10 cellular contexts compared by ENCODE assay signal in the genomic region with DNA sequence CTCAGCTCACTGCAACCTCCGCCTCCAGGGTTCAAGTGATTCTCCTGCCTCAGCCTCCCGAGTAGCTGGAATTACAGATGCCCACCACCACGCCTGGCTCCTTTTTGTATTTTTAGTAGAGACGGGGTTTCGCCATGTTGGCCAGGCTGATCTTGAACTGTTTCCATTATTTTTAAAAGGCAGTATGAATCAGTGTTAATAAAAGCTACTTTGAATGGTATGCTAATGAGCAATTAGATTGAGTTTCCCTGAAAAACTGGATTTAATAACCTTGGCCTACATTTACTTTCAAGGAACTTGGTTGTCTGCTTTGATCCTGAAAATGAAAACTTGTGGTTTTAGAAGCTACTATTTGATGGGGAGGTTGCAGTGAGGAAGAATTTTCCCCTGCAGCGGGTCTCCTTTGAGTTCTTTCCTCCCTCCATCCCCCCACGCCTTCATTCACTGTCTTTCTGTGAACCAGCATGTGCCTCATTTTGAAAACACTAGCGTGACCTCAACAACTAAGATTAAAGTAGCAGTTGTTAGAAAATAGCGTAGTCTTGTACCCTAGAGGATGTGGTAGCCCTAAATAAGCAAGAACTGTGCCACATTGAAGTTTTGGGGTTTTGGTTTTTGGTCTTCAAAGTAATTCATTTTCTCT. TPM values are rescaled to one million over a fixed set of nuclear protein-coding genes. Genes with fewer than 3 reads are reported as not detected.
DNase-seq lines count a peak whose midpoint lies in the region; ATAC-seq, FAIRE-seq and TF ChIP-seq lines count a peak whose summit lies in the region.
"Had no signal": no experiment of that assay in that cellular context is flagged by ENCODE, and none has a peak within 500 bp of the region (broad histone marks: within the 10 kb centered on the region; RNA-seq: fewer than 3 reads in every experiment).

No MANE protein-coding gene starts in this region.

- no peak for TF ChIP-seq CTCF in neural progenitor cell (IDR thresholded peaks at IDR 0.05)

- ATAC-seq in HG02642 (IDR thresholded peaks at IDR 0.05; ENCODE audit: poor library complexity, unreplicated experiment), result peak; percentile 54
- no peak for ATAC-seq in GM19035 (IDR thresholded peaks at IDR 0.05; ENCODE audit: unreplicated experiment)
- ATAC-seq in GM21526 (IDR thresholded peaks at IDR 0.05; ENCODE audit: low FRiP score, unreplicated experiment), result no peak

- H3K9me3 Mint-ChIP-seq in activated CD4-positive, alpha-beta T cell treated with anti-CD3 and anti-CD28 coated beads, Interleukin-2, amount 10 ng/mL, durations not matched to agents 24 days and 14 days, result peaks cover 6% of the 10 kb centered on the region
- no peaks in the 10 kb centered on the region for H3K9me3 Mint-ChIP-seq in neural progenitor cell
- H3K9me3 Mint-ChIP-seq: mesothelial cell of epicardium had no signal

- no peak overlapping the region for H3K4me3 ChIP-seq in neural progenitor cell

- H3K36me3 Mint-ChIP-seq in activated CD4-positive, alpha-beta T cell treated with anti-CD3 and anti-CD28 coated beads, Interleukin-2, amount 10 ng/mL, durations not matched to agents 24 days and 14 days (ENCODE audit: low read depth), result peaks cover 4% of the 10 kb centered on the region
- no peaks in the 10 kb centered on the region for H3K36me3 Mint-ChIP-seq in neural progenitor cell
- H3K36me3 Mint-ChIP-seq: mesothelial cell of epicardium had no signal

- no peak for DNase-seq in GM12892 (ENCODE audit: insufficient read length)
- peak; percentile 91 for DNase-seq in activated CD4-positive, alpha-beta T cell treated with anti-CD3 and anti-CD28 coated beads, Interleukin-2, amount 10 ng/mL, durations not matched to agents 24 days and 14 days
- no peak for DNase-seq in neural progenitor cell (ENCODE audit: low spot score)
- no peak for DNase-seq in ACHN
- no peak for DNase-seq in GM19240 (ENCODE audit: insufficient read length, low spot score)

- H3F3A ChIP-seq in neural progenitor cell (ENCODE audit: low read depth), result no peaks in the 10 kb centered on the region

- peak overlapping the region; percentile 95 for H2AFZ ChIP-seq in neural progenitor cell (replicated peaks)

- peak overlapping the region; percentile 61 for H3K27ac Mint-ChIP-seq in activated CD4-positive, alpha-beta T cell treated with anti-CD3 and anti-CD28 coated beads, Interleukin-2, amount 10 ng/mL, durations not matched to agents 24 days and 14 days
- H3K27ac Mint-ChIP-seq in neural progenitor cell, result peak overlapping the region; percentile 69
- H3K27ac Mint-ChIP-seq: mesothelial cell of epicardium had no signal

- H3K4me1 Mint-ChIP-seq in activated CD4-positive, alpha-beta T cell treated with anti-CD3 and anti-CD28 coated beads, Interleukin-2, amount 10 ng/mL, durations not matched to agents 24 days and 14 days, result peaks cover 36% of the 10 kb centered on the region
- peaks cover 7% of the 10 kb centered on the region for H3K4me1 Mint-ChIP-seq in neural progenitor cell

- in situ Hi-C loops in ACHN (cut with HindIII; ENCODE audit: low pct_ligation_motif_present, low pct_unique_long_range_greater_than_20kb, low sequenced_read_pairs), result no loop called here

- peak overlapping the region; percentile 40 for H3K4me2 ChIP-seq in neural progenitor cell

- H3K9ac ChIP-seq in neural progenitor cell, result no peak overlapping the region

- no peak for TF ChIP-seq POLR2A in GM12892 (IDR thresholded peaks at IDR 0.05; ENCODE audit: low read depth, low read length)

- H3K27ac ChIP-seq in neural progenitor cell, result no peak overlapping the region

- H3K4me3 Mint-ChIP-seq in activated CD4-positive, alpha-beta T cell treated with anti-CD3 and anti-CD28 coated beads, Interleukin-2, amount 10 ng/mL, durations not matched to agents 24 days and 14 days, result peak overlapping the region; percentile 45
- no peak overlapping the region for H3K4me3 Mint-ChIP-seq in neural progenitor cell
- H3K4me3 Mint-ChIP-seq: mesothelial cell of epicardium had no signal

- H3K9me3 ChIP-seq in neural progenitor cell (ENCODE audit: low read depth), result no peaks in the 10 kb centered on the region

- H3K4me1 ChIP-seq in neural progenitor cell, result peaks cover 6% of the 10 kb centered on the region

- peak; percentile 44 for FAIRE-seq in GM12892 (lab: Jason Lieb, UNC)
- FAIRE-seq: endometrium had no signal

- H3K36me3 ChIP-seq in neural progenitor cell, result no peaks in the 10 kb centered on the region

- H3K27me3 ChIP-seq in neural progenitor cell, result no peaks in the 10 kb centered on the region

- no peaks in the 10 kb centered on the region for H3K79me2 ChIP-seq in neural progenitor cell (ENCODE audit: low read depth)

- H3K27me3 Mint-ChIP-seq in activated CD4-positive, alpha-beta T cell treated with anti-CD3 and anti-CD28 coated beads, Interleukin-2, amount 10 ng/mL, durations not matched to agents 24 days and 14 days, result no peaks in the 10 kb centered on the region
- H3K27me3 Mint-ChIP-seq in neural progenitor cell (ENCODE audit: insufficient read depth, low read depth), result no peaks in the 10 kb centered on the region

- intact Hi-C loops in activated CD4-positive, alpha-beta T cell treated with anti-CD3 and anti-CD28 coated beads, Interleukin-2, amount 10 ng/mL, durations not matched to agents 24 days and 14 days (cut with micrococcal nuclease), result loop anchor here (1.0 to 2.0 kb wide), 6 partner anchors 10 to 108 kb away; partner anchors contain the start of gene DGLUCY

- H4K20me1 ChIP-seq in neural progenitor cell (ENCODE audit: low read depth), result no peaks in the 10 kb centered on the region

RNA-seq across cellular contexts. Expression of gene RPS6KA5, which starts 17.8 kb away (rescaled TPM):
- 1.1 TPM for polyA plus RNA-seq in GM12892 (2012; ENCODE audit: missing spikeins)
- 13.5 and 13.8 TPM in 2 replicates for total RNA-seq in activated CD4-positive, alpha-beta T cell treated with anti-CD3 and anti-CD28 coated beads, Interleukin-2, amount 10 ng/mL, durations not matched to agents 24 days and 14 days
- total RNA-seq in neural progenitor cell (ENCODE audit: low replicate concordance), result 6.1 and 8.3 TPM in 2 replicates

RNA-seq across cellular contexts. Expression of gene DGLUCY, which starts 35.7 kb away (rescaled TPM):
- 42.7 TPM for polyA plus RNA-seq in GM12892 (2012; ENCODE audit: missing spikeins)
- total RNA-seq in activated CD4-positive, alpha-beta T cell treated with anti-CD3 and anti-CD28 coated beads, Interleukin-2, amount 10 ng/mL, durations not matched to agents 24 days and 14 days, result 28.1 and 30.1 TPM in 2 replicates
- total RNA-seq in neural progenitor cell (ENCODE audit: low replicate concordance), result 17.0 and 47.2 TPM in 2 replicates
